19 cellular contexts compared by ENCODE assay signal in genomic region chr2:47809903-47810302, GRCh38.
"Had no signal": no experiment of that assay in that cellular context is flagged by ENCODE, and none has a peak within 500 bp of the region (broad histone marks: within the 10 kb centered on the region; RNA-seq: fewer than 3 reads in every experiment).

No MANE protein-coding gene starts in this region.

- H3K27me3 ChIP-seq: dorsolateral prefrontal cortex, stomach, thyroid gland, vagina had no signal

- ATAC-seq: natural killer cell; sciatic nerve; stimulated activated effector memory CD8-positive, alpha-beta T cell treated with anti-CD3 and anti-CD28 coated beads, Interleukin-12 subunit alpha, Interleukin-12 subunit beta, amount 100 ng/mL, for 72 hours had no signal

- H3K4me2 ChIP-seq: smooth muscle cell had no signal

- H3K27me3 Mint-ChIP-seq: memory B cell, progenitor cell of endocrine pancreas had no signal

- H3K4me3 ChIP-seq: dorsolateral prefrontal cortex, lung, smooth muscle cell, stomach, thyroid gland, vagina had no signal

- DNase-seq: dorsolateral prefrontal cortex; effector CD4-positive, alpha-beta T cell; natural killer cell; stimulated activated CD4-positive, alpha-beta T cell treated with anti-CD3 and anti-CD28 coated beads, Interleukin-12 subunit alpha, Interleukin-12 subunit beta, amount 100 ng/mL, for 4 hours; stimulated activated CD4-positive, alpha-beta T cell treated with anti-CD3 and anti-CD28 coated beads, Interleukin-2, amount 100 ng/mL, for 24 hours; stimulated activated CD4-positive, alpha-beta T cell treated with anti-CD3 and anti-CD28 coated beads, Interleukin-4, amount 100 ng/mL, for 24 hours; stimulated activated naive CD4-positive, alpha-beta T cell treated with Interleukin-2 at 50 U/mL for 16 hours; stomach; thyroid gland; trophoblast cell had no signal

- H3K9ac ChIP-seq: parathyroid adenoma had no signal

- H2AFZ ChIP-seq: parathyroid adenoma had no signal

- H3K36me3 Mint-ChIP-seq: natural killer cell had no signal

- H3K4me1 ChIP-seq: parathyroid adenoma, thyroid gland, vagina had no signal

- H3K4me3 Mint-ChIP-seq: memory B cell; natural killer cell; neural crest cell; stimulated activated effector memory CD8-positive, alpha-beta T cell treated with anti-CD3 and anti-CD28 coated beads, Interleukin-12 subunit alpha, Interleukin-12 subunit beta, amount 100 ng/mL, for 72 hours had no signal

- H3K9me3 Mint-ChIP-seq: memory B cell; natural killer cell; stimulated activated effector memory CD8-positive, alpha-beta T cell treated with anti-CD3 and anti-CD28 coated beads, Interleukin-12 subunit alpha, Interleukin-12 subunit beta, amount 100 ng/mL, for 72 hours had no signal

- H3K4me1 Mint-ChIP-seq: neural crest cell; stimulated activated effector memory CD8-positive, alpha-beta T cell treated with anti-CD3 and anti-CD28 coated beads, Interleukin-12 subunit alpha, Interleukin-12 subunit beta, amount 100 ng/mL, for 72 hours had no signal

- H3K9me3 ChIP-seq: stomach, thyroid gland, vagina had no signal

- H3K79me2 ChIP-seq: parathyroid adenoma had no signal

- H3K27ac ChIP-seq: parathyroid adenoma, stomach, thyroid gland, vagina had no signal
